In genomic region chr1:2412395-2412772, GRCh38 we compare ENCODE assay signal across 8 cellular contexts. TPM values are rescaled to one million over a fixed set of nuclear protein-coding genes. Genes with fewer than 3 reads are reported as not detected.
DNase-seq lines count a peak whose midpoint lies in the region; ATAC-seq and TF ChIP-seq lines count a peak whose summit lies in the region.

Gene PEX10 (minus strand): TSS chr1:2412564. CDS start chr1:2412502, 62 bp downstream.

- no peak for TF ChIP-seq EP300 in Ishikawa (IDR thresholded peaks at IDR 0.05; ENCODE audit: borderline replicate concordance)

- peak within 1 kb of the TSS; percentile 99 for H3K4me2 ChIP-seq in PC-9

- DNase-seq in DMS153 (lab: John Stamatoyannopoulos, UW), result peak; percentile 97
- peak; percentile 81 to 98 for DNase-seq in PC-9
- peak; percentile 99 for DNase-seq in activated T-cell treated with anti-CD3 and anti-CD28 coated beads, Interleukin-2, amount 50 U/mL, for 1 hour
- DNase-seq in epithelial cell of proximal tubule (ENCODE audit: low read depth), result no peak
- peak; percentile 97 for DNase-seq in mucosa of gallbladder (ENCODE audit: low spot score)
- DNase-seq in stimulated activated CD8-positive, alpha-beta memory T cell treated with anti-CD3 and anti-CD28 coated beads, Interleukin-4, amount 100 ng/mL, for 24 hours (ENCODE audit: low read depth), result peak; percentile 99

- H3K27ac ChIP-seq in PC-9, result peak within 1 kb of the TSS; percentile 36; the same call in 1 of the 2 replicates

- H3K36me3 ChIP-seq in PC-9 (ENCODE audit: low read depth), result no peaks in the 10 kb centered on the region

- no peaks in the 10 kb centered on the region for H4K20me1 ChIP-seq in PC-9 (ENCODE audit: insufficient read depth)

- TF ChIP-seq RAD21 in Ishikawa (IDR thresholded peaks at IDR 0.05; ENCODE audit: low read depth), result no peak

- intact Hi-C loops in PC-9 (cut with micrococcal nuclease; ENCODE audit: unreplicated experiment), result loop anchor here (1.0 to 10.0 kb wide), 5 partner anchors 21 to 1010 kb away; partner anchors contain the start of genes MORN1, PANK4, PRXL2B and RER1

- no peaks in the 10 kb centered on the region for H3K9me3 ChIP-seq in PC-9 (ENCODE audit: insufficient read depth, low read depth)

- peak within 1 kb of the TSS; percentile 97 for H3K4me3 ChIP-seq in PC-9
- peak within 1 kb of the TSS; percentile 93 for H3K4me3 ChIP-seq in epithelial cell of proximal tubule (ENCODE audit: low read depth, low read length)

- H3K4me1 ChIP-seq in PC-9 (replicated peaks; ENCODE audit: insufficient read depth), result peaks cover 25% of the 10 kb centered on the region

- ATAC-seq in GM21619 (IDR thresholded peaks at IDR 0.05; ENCODE audit: unreplicated experiment), result peak; percentile 73

- POLR2A ChIA-PET in PC-9 (lab: Charles Lee; ENCODE audit: unreplicated experiment), result no interaction called here

- no peaks in the 10 kb centered on the region for H3K27me3 ChIP-seq in PC-9 (ENCODE audit: insufficient read depth, low read depth)

- peak within 1 kb of the TSS; percentile 77 for H2AFZ ChIP-seq in PC-9

- BruUV-seq in PC-9 (replicated peaks; lab: Mats Ljungman, UMichigan), result no TSS peak

- H3K9me2 ChIP-seq in PC-9 (ENCODE audit: insufficient read depth), result no peaks in the 10 kb centered on the region

- CTCF ChIA-PET in PC-9 (lab: Charles Lee), result no interaction called here

- TF ChIP-seq CTCF in PC-9 (conservative IDR thresholded peaks at IDR 0.05), result no peak
- no peak for TF ChIP-seq CTCF in epithelial cell of proximal tubule (conservative IDR thresholded peaks at IDR 0.05; ENCODE audit: low read depth, low read length)

- H3K79me2 ChIP-seq in PC-9 (ENCODE audit: low read depth), result peaks cover 30% of the 10 kb centered on the region

- peaks cover 25% of the 10 kb centered on the region; the same call in 1 of the 2 replicates for H3F3A ChIP-seq in PC-9 (ENCODE audit: insufficient read depth, low read depth)

TF ChIP-seq in Ishikawa, 13 proteins besides CTCF, POLR2A, EP300 and RAD21:
- TF ChIP-seq ZBTB7A (IDR thresholded peaks at IDR 0.05; ENCODE audit: low read depth) (peak; percentile 15; the same call in 1 of the 2 replicates), NFIC (IDR thresholded peaks at IDR 0.05) (no peak), CEBPB (IDR thresholded peaks at IDR 0.05) (no peak), CREB1 (IDR thresholded peaks at IDR 0.05; ENCODE audit: low read depth) (peak; percentile 98), YY1 (IDR thresholded peaks at IDR 0.05; ENCODE audit: low read depth) (0 out of 2 replicates have a peak, but pooled peaks have one; percentile 50), TEAD4 (IDR thresholded peaks at IDR 0.05) (no peak), EGR1 (IDR thresholded peaks at IDR 0.05) (peak; percentile 76), MAX (IDR thresholded peaks at IDR 0.05) (peak; percentile 3; the same call in 1 of the 2 replicates)

RNA-seq across cellular contexts. Expression of gene PEX10, which starts in this region (rescaled TPM):
- total RNA-seq in PC-9 (2021) (24.3 and 26.3 TPM in 2 replicates), epithelial cell of proximal tubule (26.5 and 44.1 TPM in 2 replicates), mucosa of gallbladder (17.9 TPM)
